18 cellular contexts compared by ENCODE assay signal in the genomic region with DNA sequence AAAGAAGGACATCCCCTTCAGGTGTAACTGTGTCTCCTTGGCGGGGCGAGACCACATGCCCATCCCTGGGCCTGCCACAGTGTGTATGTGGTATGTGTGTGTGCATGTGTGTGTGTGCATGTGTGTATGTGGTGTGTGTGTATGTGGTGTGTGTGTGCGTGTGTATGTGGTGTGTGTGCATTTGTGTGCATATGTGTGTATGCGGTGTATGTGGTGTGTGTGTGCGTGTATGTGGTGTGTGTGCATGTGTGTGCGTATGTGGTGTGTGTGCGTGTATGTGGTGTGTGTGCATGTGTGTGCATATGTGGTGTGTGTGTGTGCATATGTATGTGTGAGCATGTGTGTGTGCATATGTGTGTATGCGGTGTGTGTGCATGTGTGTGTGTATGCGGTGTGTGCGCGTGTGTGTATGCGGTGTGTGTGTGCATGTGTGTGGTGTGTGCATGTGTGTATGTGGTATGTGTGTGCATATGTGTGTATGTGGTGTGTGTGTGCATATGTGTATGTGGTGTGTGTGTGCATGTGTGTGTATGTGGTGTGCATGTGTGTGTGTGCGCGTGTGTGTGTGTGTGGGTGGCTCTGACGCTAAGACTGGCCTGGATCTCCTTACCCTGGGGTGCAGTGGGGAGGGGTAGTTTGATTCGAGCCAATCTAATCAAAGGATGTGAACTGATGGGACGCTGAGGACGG.
DNase-seq lines count a peak whose midpoint lies in the region; ATAC-seq, FAIRE-seq and TF ChIP-seq lines count a peak whose summit lies in the region.
"Had no signal": no experiment of that assay in that cellular context is flagged by ENCODE, and none has a peak within 500 bp of the region (broad histone marks: within the 10 kb centered on the region; RNA-seq: fewer than 3 reads in every experiment).

No MANE protein-coding gene starts in this region.

- peaks cover 14% of the 10 kb centered on the region; the same call in 1 of the 2 replicates for H3K9me1 ChIP-seq in IMR-90 (ENCODE audit: insufficient read depth, low read length)

- H3K27me3 ChIP-seq in IMR-90 (ENCODE audit: control insufficient read depth, insufficient read depth, low read length): peaks cover 29% of the 10 kb centered on the region
- H3K27me3 ChIP-seq in H1 (replicated peaks in 1 of 4; ENCODE audit: control insufficient read depth in 3 of 4, extremely low read depth in 1 of 4, insufficient read depth in 3 of 4, low read length in 3 of 4): no peaks in the 10 kb centered on the region
- peaks cover 0 to 16% (median 0%) of the 10 kb centered on the region in 3 experiments for H3K27me3 ChIP-seq in neuronal stem cell (ENCODE audit: control insufficient read depth in 3 of 3, insufficient read depth in 3 of 3, low read depth in 1 of 3, low read length in 3 of 3)
- peaks cover 7% of the 10 kb centered on the region for H3K27me3 ChIP-seq in smooth muscle cell (ENCODE audit: low read depth)
- H3K27me3 ChIP-seq: BLaER1 had no signal

- TF ChIP-seq CTCF in IMR-90 (conservative IDR thresholded peaks at IDR 0.05; ENCODE audit: low read depth, low read length): no peak
- TF ChIP-seq CTCF in H1 (IDR thresholded peaks at IDR 0.05; ENCODE audit: control extremely low read depth in 1 of 3, insufficient read depth in 1 of 3, low read depth in 1 of 3, low read length in 3 of 3): no peak
- TF ChIP-seq CTCF in smooth muscle cell (IDR thresholded peaks at IDR 0.05; ENCODE audit: borderline replicate concordance, insufficient read depth, poor library complexity, severe bottlenecking): no peak

- H3K79me2 ChIP-seq in H1 (ENCODE audit: control insufficient read depth in 1 of 2, insufficient read depth in 2 of 2, low read length in 2 of 2) (no peaks in the 10 kb centered on the region), smooth muscle cell (ENCODE audit: low read depth) (no peaks in the 10 kb centered on the region)

- H4K8ac ChIP-seq in IMR-90 (ENCODE audit: low read depth in 2 of 2, low read length in 2 of 2) (no peak overlapping the region), H1 (ENCODE audit: extremely low read depth, insufficient read depth, low read length) (no peak overlapping the region), neuronal stem cell (ENCODE audit: low read depth, low read length) (no peak overlapping the region)

- TF ChIP-seq RAD21 in IMR-90 (IDR thresholded peaks at IDR 0.05; ENCODE audit: low read length) (no peak), H1 (IDR thresholded peaks at IDR 0.05 in 1 of 2, conservative IDR thresholded peaks at IDR 0.05 in 1 of 2; ENCODE audit: low read depth in 2 of 2, low read length in 2 of 2) (no peak)

- H4K91ac ChIP-seq in IMR-90 (ENCODE audit: insufficient read depth, low read depth, low read length) (no peak overlapping the region), H1 (replicated peaks; ENCODE audit: insufficient read length, low read length) (peak overlapping the region; percentile 64), neuronal stem cell (ENCODE audit: low read depth, low read length, poor library complexity) (peak overlapping the region; percentile 5)

- H3K18ac ChIP-seq in IMR-90 (ENCODE audit: low read depth, low read length) (no peak overlapping the region), H1 (ENCODE audit: extremely low read depth, low read length) (no peak overlapping the region), neuronal stem cell (ENCODE audit: low read length) (no peak overlapping the region)

- no peak for TF ChIP-seq POLR2A in GM12891 (IDR thresholded peaks at IDR 0.05; ENCODE audit: low read depth, low read length)
- TF ChIP-seq POLR2A in IMR-90 (IDR thresholded peaks at IDR 0.05; ENCODE audit: low read depth, low read length): no peak
- no peak for TF ChIP-seq POLR2A in H1 (IDR thresholded peaks at IDR 0.05; ENCODE audit: control extremely low read depth in 1 of 2, low read depth in 2 of 2, low read length in 2 of 2)

- H3K4ac ChIP-seq in IMR-90 (ENCODE audit: low read depth, low read length): no peak overlapping the region
- H3K4ac ChIP-seq in H1 (replicated peaks; ENCODE audit: insufficient read length, low read depth, low read length): no peak overlapping the region
- no peak overlapping the region for H3K4ac ChIP-seq in neuronal stem cell (ENCODE audit: low read length)

- H3K4me2 ChIP-seq in IMR-90 (ENCODE audit: low read depth, low read length): no peak overlapping the region
- H3K4me2 ChIP-seq in H1 (ENCODE audit: insufficient read depth in 1 of 2, low read depth in 2 of 2, low read length in 2 of 2): no peak overlapping the region
- H3K4me2 ChIP-seq in neuronal stem cell (ENCODE audit: insufficient read depth, low read length, poor library complexity, severe bottlenecking): no peak overlapping the region
- H3K4me2 ChIP-seq in smooth muscle cell: no peak overlapping the region
- H3K4me2 ChIP-seq: BLaER1, GM23338 had no signal

- 92% methylated on average over 15 of the region's 18 CpGs; no CpG with 5 or more reads in 1 of the 2 experiments for WGBS in IMR-90 (ENCODE audit: extremely low coverage in 2 of 2, insufficient read length in 1 of 2), 2 experiments
- 91% methylated on average over 17 of the region's 18 CpGs; no CpG with 5 or more reads in 1 of the 2 experiments for WGBS in H1 (ENCODE audit: extremely low coverage in 1 of 2, insufficient coverage in 1 of 2, insufficient read length in 1 of 2, insufficient replicate concordance in 2 of 2, low coverage in 1 of 2, low lambda C conversion rate in 2 of 2, missing lambda C conversion rate in 1 of 2), 2 experiments
- WGBS in neuronal stem cell (ENCODE audit: extremely low coverage in 2 of 2, insufficient read length in 2 of 2, insufficient replicate concordance in 1 of 2), 2 donors: no CpG with 5 or more reads among the region's 18 CpGs
- 96% methylated on average over 18 of the region's 18 CpGs for WGBS in smooth muscle cell (ENCODE audit: low lambda C conversion rate)

- peak; percentile 56 for FAIRE-seq in GM12891 (lab: Jason Lieb, UNC)
- FAIRE-seq in H1 (lab: Jason Lieb, UNC): no peak

- dilution Hi-C loops in IMR-90 (cut with HindIII; ENCODE audit: low sequenced_read_pairs, unreplicated experiment): no loop called here

- intact Hi-C loops in IMR-90 (cut with micrococcal nuclease): no loop called here

- BruUV-seq in IMR-90 (replicated peaks; lab: Mats Ljungman, UMichigan): no TSS peak

- peak overlapping the region; percentile 59 for H2BK5ac ChIP-seq in IMR-90 (ENCODE audit: low read depth, low read length, poor library complexity, severe bottlenecking)
- H2BK5ac ChIP-seq in H1 (ENCODE audit: low read depth, low read length): peak overlapping the region; percentile 80; the same call in 1 of the 2 replicates
- no peak overlapping the region for H2BK5ac ChIP-seq in neuronal stem cell (ENCODE audit: low read length)

- no peak overlapping the region for H3K23ac ChIP-seq in IMR-90 (ENCODE audit: low read depth, low read length)
- no peak overlapping the region for H3K23ac ChIP-seq in H1 (ENCODE audit: insufficient read length)
- H3K23ac ChIP-seq in neuronal stem cell (ENCODE audit: low read depth, low read length, poor library complexity): peak overlapping the region; percentile 20

- CTCF ChIA-PET in IMR-90 (lab: Yijun Ruan, JAX) (no interaction called here), H1 (lab: Charles Lee; ENCODE audit: partially characterized antibody) (interaction anchor here (0.5 to 1.7 kb wide), 2 partner anchors 319 to 415 kb away, joined by 3 to 4 read pairs; no protein-coding TSS in a partner anchor)

- no peaks in the 10 kb centered on the region for H3K4me1 ChIP-seq in IMR-90 (ENCODE audit: control insufficient read depth, insufficient read depth, low read length)
- peaks cover 0 to 3% (median 0%) of the 10 kb centered on the region in 4 experiments; a peak in 2 of 7 replicates for H3K4me1 ChIP-seq in H1 (replicated peaks in 1 of 4; ENCODE audit: control insufficient read depth in 3 of 4, insufficient read depth in 4 of 4, low read length in 3 of 4)
- H3K4me1 ChIP-seq in neuronal stem cell (ENCODE audit: control insufficient read depth in 2 of 2, insufficient read depth in 1 of 2, low read depth in 1 of 2, low read length in 2 of 2): peaks cover 0 to 4% of the 10 kb centered on the region in 2 donors
- no peaks in the 10 kb centered on the region for H3K4me1 ChIP-seq in smooth muscle cell (ENCODE audit: low read depth)
- H3K4me1 ChIP-seq: Caco-2, HAP-1 had no signal

- no peak overlapping the region for H2AK5ac ChIP-seq in IMR-90 (ENCODE audit: low read depth, low read length)
- peak overlapping the region; percentile 87 for H2AK5ac ChIP-seq in H1 (ENCODE audit: low read depth, low read length)
- H2AK5ac ChIP-seq in neuronal stem cell (ENCODE audit: low read depth, low read length): no peak overlapping the region

- POLR2A ChIA-PET in IMR-90 (lab: Charles Lee; ENCODE audit: unreplicated experiment): no interaction called here
- POLR2A ChIA-PET in H1 (lab: Charles Lee; ENCODE audit: partially characterized antibody): no interaction called here

- no peak overlapping the region for H2AK9ac ChIP-seq in IMR-90 (replicated peaks; ENCODE audit: low read depth, low read length, poor library complexity)

- no peak overlapping the region for H3K27ac ChIP-seq in IMR-90 (ENCODE audit: insufficient read depth, low read length)
- no peak overlapping the region for H3K27ac ChIP-seq in H1 (ENCODE audit: low read depth, low read length)
- H3K27ac ChIP-seq in neuronal stem cell (replicated peaks; ENCODE audit: low read length): no peak overlapping the region
- H3K27ac ChIP-seq in smooth muscle cell (ENCODE audit: low read depth): no peak overlapping the region
- H3K27ac ChIP-seq: BLaER1, HL-60 had no signal

- H3K4me3 ChIP-seq in IMR-90 (ENCODE audit: insufficient read depth, low read depth, low read length) (no peak overlapping the region), H1 (ENCODE audit: extremely low read depth in 1 of 4, insufficient read depth in 2 of 4, low read depth in 3 of 4, low read length in 4 of 4) (no peak overlapping the region), neuronal stem cell (ENCODE audit: low read length in 2 of 2) (peak overlapping the region in 1 of 2 donors; percentile 52), smooth muscle cell (no peak overlapping the region)
- H3K4me3 ChIP-seq: BLaER1, GM23338, HAP-1 had no signal

- H3K56ac ChIP-seq in IMR-90 (ENCODE audit: extremely low read depth, insufficient read depth, low read length): no peak overlapping the region
- peak overlapping the region; percentile 55 for H3K56ac ChIP-seq in H1 (replicated peaks; ENCODE audit: insufficient read length, low read depth, low read length)

- no peak overlapping the region for H2BK120ac ChIP-seq in IMR-90 (ENCODE audit: low read depth, low read length)
- H2BK120ac ChIP-seq in H1 (replicated peaks; ENCODE audit: low read depth, low read length): no peak overlapping the region
- no peak overlapping the region for H2BK120ac ChIP-seq in neuronal stem cell (ENCODE audit: low read depth, low read length)

- TF ChIP-seq EP300 in H1 (IDR thresholded peaks at IDR 0.05; ENCODE audit: borderline replicate concordance in 1 of 2, low read depth in 2 of 2, low read length in 2 of 2): no peak

- H3K9ac ChIP-seq in IMR-90 (ENCODE audit: low read depth, low read length) (no peak overlapping the region), H1 (replicated peaks in 1 of 4; ENCODE audit: extremely low read depth in 1 of 4, low read depth in 3 of 4, low read length in 3 of 4) (no peak overlapping the region), neuronal stem cell (ENCODE audit: low read depth, low read length, poor library complexity) (peak overlapping the region; percentile 18), smooth muscle cell (ENCODE audit: low read depth) (no peak overlapping the region)
- H3K9ac ChIP-seq: BLaER1 had no signal

- H3K14ac ChIP-seq in IMR-90 (replicated peaks; ENCODE audit: low read depth, low read length) (no peak overlapping the region), H1 (ENCODE audit: insufficient read length) (no peak overlapping the region), neuronal stem cell (ENCODE audit: low read length) (peak overlapping the region; percentile 86)

- H3K9me3 ChIP-seq in IMR-90 (ENCODE audit: control insufficient read depth, insufficient read depth, low read length) (no peaks in the 10 kb centered on the region; the same call in 1 of the 2 replicates), H1 (ENCODE audit: insufficient read depth in 2 of 2, low read depth in 1 of 2, low read length in 1 of 2) (no peaks in the 10 kb centered on the region), neuronal stem cell (replicated peaks in 1 of 2; ENCODE audit: control insufficient read depth in 2 of 2, insufficient read depth in 1 of 2, low read depth in 1 of 2, low read length in 2 of 2) (peaks cover 0 to 1% of the 10 kb centered on the region in 2 donors), smooth muscle cell (replicated peaks; ENCODE audit: low read depth) (no peaks in the 10 kb centered on the region)
- H3K9me3 ChIP-seq: BLaER1, Caco-2, HAP-1 had no signal

- no peaks in the 10 kb centered on the region for H3F3A ChIP-seq in smooth muscle cell (ENCODE audit: low read depth)

- DNase-seq in GM12891 (ENCODE audit: insufficient read length, low spot score) (no peak), IMR-90 (no peak), H1 (ENCODE audit: low read depth in 1 of 2, low spot score in 2 of 2) (no peak), neuronal stem cell (ENCODE audit: low spot score) (no peak), midbrain (lab: John Stamatoyannopoulos, UW) (no peak), smooth muscle cell (lab: John Stamatoyannopoulos, UW; ENCODE audit: unreplicated experiment) (no peak)
- DNase-seq in stimulated activated CD4-positive, alpha-beta T cell treated with anti-CD3 and anti-CD28 coated beads, Interleukin-4, amount 100 ng/mL, for 1 hour: no peak
- DNase-seq: 8988T; AML-193; Caco-2; CD8-positive, alpha-beta memory T cell; DND-41; GF-D8; HFFc6 had no signal

- H3K36me3 ChIP-seq in IMR-90 (ENCODE audit: control insufficient read depth, insufficient read depth, low read length): no peaks in the 10 kb centered on the region
- H3K36me3 ChIP-seq in H1 (ENCODE audit: control insufficient read depth in 2 of 4, insufficient read depth in 4 of 4, low read length in 3 of 4): no peaks in the 10 kb centered on the region
- H3K36me3 ChIP-seq in neuronal stem cell (replicated peaks in 1 of 2; ENCODE audit: control insufficient read depth in 2 of 2, insufficient read depth in 2 of 2, low read length in 2 of 2): no peaks in the 10 kb centered on the region
- no peaks in the 10 kb centered on the region for H3K36me3 ChIP-seq in smooth muscle cell (ENCODE audit: low read depth)
- H3K36me3 ChIP-seq: BLaER1, HAP-1 had no signal

- in situ Hi-C loops in IMR-90 (cut with MboI; ENCODE audit: low sequenced_read_pairs): no loop called here

- H2BK20ac ChIP-seq in IMR-90 (ENCODE audit: low read depth, low read length): no peak overlapping the region
- H2BK20ac ChIP-seq in H1 (ENCODE audit: low read length): no peak overlapping the region

- H4K5ac ChIP-seq in IMR-90 (ENCODE audit: low read depth, low read length) (no peak overlapping the region), H1 (ENCODE audit: insufficient read length, low read depth, low read length) (no peak overlapping the region)

- ATAC-seq in IMR-90 (ENCODE audit: low read depth): no peak

- no peak overlapping the region for H2AFZ ChIP-seq in IMR-90 (replicated peaks; ENCODE audit: low read length, poor library complexity)
- no peak overlapping the region for H2AFZ ChIP-seq in H1 (ENCODE audit: low read length)
- H2AFZ ChIP-seq in neuronal stem cell (ENCODE audit: low read length): no peak overlapping the region
- H2AFZ ChIP-seq in smooth muscle cell (ENCODE audit: low read depth): no peak overlapping the region
- H2AFZ ChIP-seq: GM23338 had no signal

- H2BK12ac ChIP-seq in H1 (ENCODE audit: low read depth, low read length): no peak overlapping the region
- no peak overlapping the region for H2BK12ac ChIP-seq in neuronal stem cell (ENCODE audit: low read length)

- H4K20me1 ChIP-seq in IMR-90 (ENCODE audit: insufficient read depth, low read length) (no peaks in the 10 kb centered on the region; the same call in 1 of the 2 replicates), H1 (replicated peaks in 1 of 2; ENCODE audit: control insufficient read depth in 1 of 2, insufficient read depth in 2 of 2, low read length in 2 of 2) (peaks cover 0 to 5% of the 10 kb centered on the region in 2 experiments), smooth muscle cell (ENCODE audit: low read depth) (no peaks in the 10 kb centered on the region)
- H4K20me1 ChIP-seq: BLaER1 had no signal

- peaks cover 5% of the 10 kb centered on the region; the same call in 1 of the 2 replicates for H3K23me2 ChIP-seq in H1 (ENCODE audit: low read depth, low read length)

- H2BK15ac ChIP-seq in IMR-90 (ENCODE audit: low read depth, low read length) (no peak overlapping the region), H1 (ENCODE audit: low read length) (no peak overlapping the region), neuronal stem cell (ENCODE audit: low read length) (no peak overlapping the region)

- H3K79me1 ChIP-seq in IMR-90 (ENCODE audit: low read depth in 1 of 2, low read length in 2 of 2): no peaks in the 10 kb centered on the region
- no peaks in the 10 kb centered on the region for H3K79me1 ChIP-seq in H1 (ENCODE audit: low read depth, low read length)
- H3K79me1 ChIP-seq in neuronal stem cell (ENCODE audit: low read depth, low read length): no peaks in the 10 kb centered on the region
